28 cellular contexts compared by ENCODE assay signal in genomic region chr21:45006536-45007079, GRCh38.
"Had no signal": no experiment of that assay in that cellular context is flagged by ENCODE, and none has a peak within 500 bp of the region (broad histone marks: within the 10 kb centered on the region; RNA-seq: fewer than 3 reads in every experiment).

No MANE protein-coding gene starts in this region.

- H3K4me3 Mint-ChIP-seq: activated CD8-positive, alpha-beta memory T cell treated with anti-CD3 and anti-CD28 coated beads, Interleukin-2, amount 10 ng/mL, durations not matched to agents 7 days and 5 days; activated naive CD4-positive, alpha-beta T cell treated with anti-CD3 and anti-CD28 coated beads, Interleukin-2, amount 50 U/mL, for 24 hours; activated T-cell treated with anti-CD3 and anti-CD28 coated beads, Interleukin-2, amount 50 U/mL, for 24 hours; activated T-helper 1 cell treated with anti-CD3 and anti-CD28 coated beads, Interleukin-12 subunit alpha, Interleukin-12 subunit beta, Interleukin-2, Interleukin-4 antibody, amounts not matched to agents 30 ng/mL and 10 ng/mL and 1 ng/mL, durations not matched to agents 14 hours and 24 hours and 36 hours; IgD-negative memory B cell; T-helper 17 cell; WTC11 had no signal

- H3K9me3 ChIP-seq: breast epithelium, Peyer's patch had no signal

- DNase-seq: activated CD4-positive, alpha-beta T cell treated with anti-CD3 and anti-CD28 coated beads for 48 hours; activated CD4-positive, alpha-beta T cell treated with anti-CD3 and anti-CD28 coated beads, Interleukin-2, amount 50 U/mL, for 48 hours; activated CD4-positive, CD25-positive, alpha-beta regulatory T cell treated with anti-CD3 and anti-CD28 coated beads, Interleukin-2, amount 50 U/mL, for 72 hours; activated CD8-positive, alpha-beta memory T cell treated with anti-CD3 and anti-CD28 coated beads, Interleukin-2, amount 10 ng/mL, durations not matched to agents 7 days and 5 days; activated effector memory CD4-positive, alpha-beta T cell treated with Interleukin-2 at 50 U/mL for 16 hours; activated naive CD4-positive, alpha-beta T cell; activated T-cell treated with anti-CD3 and anti-CD28 coated beads, Interleukin-2, amount 50 U/mL, for 24 hours; aorta; central memory CD4-positive, alpha-beta T cell; MV-4-11; NCI-H1092 treated with DMSO at 0.1 percent for 48 hours; NCI-H1417 treated with DMSO at 0.1 percent for 48 hours; NCI-H1694; NCI-H2029; NCI-H2107; NCI-H446; NCI-H526; Peyer's patch; SIG-M5; T-helper 17 cell; T-helper 9 cell had no signal

- H3K27me3 ChIP-seq: breast epithelium, Peyer's patch had no signal

- H3K9ac ChIP-seq: KMS-11 had no signal

- H3K36me3 Mint-ChIP-seq: activated CD8-positive, alpha-beta memory T cell treated with anti-CD3 and anti-CD28 coated beads, Interleukin-2, amount 10 ng/mL, durations not matched to agents 7 days and 5 days; activated naive CD4-positive, alpha-beta T cell treated with anti-CD3 and anti-CD28 coated beads, Interleukin-2, amount 50 U/mL, for 24 hours; WTC11 had no signal

- H3K4me1 Mint-ChIP-seq: activated naive CD4-positive, alpha-beta T cell treated with anti-CD3 and anti-CD28 coated beads, Interleukin-2, amount 50 U/mL, for 24 hours; IgD-negative memory B cell; T-helper 17 cell had no signal

- H3K4me3 ChIP-seq: breast epithelium, Peyer's patch had no signal

- H3K36me3 ChIP-seq: breast epithelium, Peyer's patch had no signal

- H3K4me1 ChIP-seq: breast epithelium, Peyer's patch had no signal

- H3K27me3 Mint-ChIP-seq: activated T-cell treated with anti-CD3 and anti-CD28 coated beads, Interleukin-2, amount 50 U/mL, for 24 hours had no signal

- H3K27ac ChIP-seq: breast epithelium, KMS-11, Peyer's patch, RWPE1 had no signal

- H3K4me2 ChIP-seq: KMS-11 had no signal

- ATAC-seq: activated CD8-positive, alpha-beta memory T cell treated with anti-CD3 and anti-CD28 coated beads, Interleukin-2, amount 10 ng/mL, durations not matched to agents 7 days and 5 days; T-helper 17 cell; WTC11 had no signal

- H3K27ac Mint-ChIP-seq: activated CD8-positive, alpha-beta memory T cell treated with anti-CD3 and anti-CD28 coated beads, Interleukin-2, amount 10 ng/mL, durations not matched to agents 7 days and 5 days; activated naive CD4-positive, alpha-beta T cell treated with anti-CD3 and anti-CD28 coated beads, Interleukin-2, amount 50 U/mL, for 24 hours; activated T-cell treated with anti-CD3 and anti-CD28 coated beads, Interleukin-2, amount 50 U/mL, for 24 hours; activated T-helper 1 cell treated with anti-CD3 and anti-CD28 coated beads, Interleukin-12 subunit alpha, Interleukin-12 subunit beta, Interleukin-2, Interleukin-4 antibody, amounts not matched to agents 30 ng/mL and 10 ng/mL and 1 ng/mL, durations not matched to agents 14 hours and 24 hours and 36 hours; IgD-negative memory B cell; T-helper 17 cell; WTC11 had no signal

- H3K9me3 Mint-ChIP-seq: activated naive CD4-positive, alpha-beta T cell treated with anti-CD3 and anti-CD28 coated beads, Interleukin-2, amount 50 U/mL, for 24 hours; activated T-helper 1 cell treated with anti-CD3 and anti-CD28 coated beads, Interleukin-12 subunit alpha, Interleukin-12 subunit beta, Interleukin-2, Interleukin-4 antibody, amounts not matched to agents 30 ng/mL and 10 ng/mL and 1 ng/mL, durations not matched to agents 14 hours and 24 hours and 36 hours had no signal
